In genomic region chr12:76698316-76698715, GRCh38 we compare ENCODE assay signal across 28 cellular contexts.
DNase-seq lines count a peak whose midpoint lies in the region; ATAC-seq and TF ChIP-seq lines count a peak whose summit lies in the region.
"Had no signal": no experiment of that assay in that cellular context is flagged by ENCODE, and none has a peak within 500 bp of the region (broad histone marks: within the 10 kb centered on the region; RNA-seq: fewer than 3 reads in every experiment).

No MANE protein-coding gene starts in this region.

- H3K36me3 ChIP-seq in neural progenitor cell, result no peaks in the 10 kb centered on the region
- H3K36me3 ChIP-seq in colonic mucosa, result no peaks in the 10 kb centered on the region
- H3K36me3 ChIP-seq: esophagus squamous epithelium, lower lobe of right lung, suprapubic skin, upper lobe of left lung had no signal

- H3K4me1 ChIP-seq in neural progenitor cell (peaks cover 39% of the 10 kb centered on the region), colonic mucosa (no peaks in the 10 kb centered on the region)
- H3K4me1 ChIP-seq: esophagus squamous epithelium, lower lobe of right lung, suprapubic skin, upper lobe of left lung had no signal

- no peak overlapping the region for H3K4me3 Mint-ChIP-seq in neural progenitor cell
- no peak overlapping the region for H3K4me3 Mint-ChIP-seq in activated naive CD8-positive, alpha-beta T cell treated with anti-CD3 and anti-CD28 coated beads for 36 hours
- H3K4me3 Mint-ChIP-seq: activated CD4-positive, alpha-beta T cell treated with anti-CD3 and anti-CD28 coated beads for 36 hours; activated CD8-positive, alpha-beta T cell treated with anti-CD3 and anti-CD28 coated beads, Interleukin-2, amount 10 ng/mL, durations not matched to agents 7 days and 5 days; dendritic cell treated with granulocyte-macrophage colony-stimulating factor and Interleukin-4, amounts not matched to agents 40 ng/mL and 50 ng/mL, for 4 days; naive thymus-derived CD8-positive, alpha-beta T cell had no signal

- no peak overlapping the region for H3K27ac Mint-ChIP-seq in neural progenitor cell
- H3K27ac Mint-ChIP-seq in activated naive CD8-positive, alpha-beta T cell treated with anti-CD3 and anti-CD28 coated beads for 36 hours, result no peak overlapping the region
- H3K27ac Mint-ChIP-seq: activated CD4-positive, alpha-beta T cell treated with anti-CD3 and anti-CD28 coated beads for 36 hours; activated CD8-positive, alpha-beta T cell treated with anti-CD3 and anti-CD28 coated beads, Interleukin-2, amount 10 ng/mL, durations not matched to agents 7 days and 5 days; activated T-helper 2 cell treated with anti-CD3 and anti-CD28 coated beads, Interferon-gamma antibody, Interleukin-2, Interleukin-4, amounts not matched to agents 10 μg/mL and 5 μg/mL and 100 μg/mL, durations not matched to agents 14 hours and 24 hours and 36 hours; dendritic cell treated with granulocyte-macrophage colony-stimulating factor and Interleukin-4, amounts not matched to agents 40 ng/mL and 50 ng/mL, for 4 days; naive thymus-derived CD8-positive, alpha-beta T cell had no signal

- intact Hi-C loops in colonic mucosa (cut with DNase I), result no loop called here

- peak; percentile 22 for DNase-seq in ELR (ENCODE audit: low read depth)
- peak; percentile 38 for DNase-seq in epithelial cell of esophagus (ENCODE audit: low read depth)
- DNase-seq in neural progenitor cell (ENCODE audit: low spot score), result no peak
- no peak for DNase-seq in DMS153 (lab: John Stamatoyannopoulos, UW)
- DNase-seq in colonic mucosa, result no peak
- no peak for DNase-seq in activated naive CD8-positive, alpha-beta T cell treated with anti-CD3 and anti-CD28 coated beads for 36 hours
- DNase-seq: activated CD4-positive, alpha-beta T cell treated with anti-CD3 and anti-CD28 coated beads for 36 hours; activated CD8-positive, alpha-beta T cell treated with anti-CD3 and anti-CD28 coated beads, Interleukin-2, amount 10 ng/mL, durations not matched to agents 7 days and 5 days; central memory CD4-positive, alpha-beta T cell; DMS79 treated with DMSO at 0.1 percent for 48 hours; esophagus squamous epithelium; HCEC 1CT; lower lobe of right lung; naive thymus-derived CD8-positive, alpha-beta T cell; NCI-H1092 treated with DMSO at 0.1 percent for 48 hours; NCI-H1694 treated with DMSO at 0.1 percent for 48 hours; retina; small intestine; stimulated activated naive CD4-positive, alpha-beta T cell; T1000; upper lobe of left lung had no signal

- H3K4me2 ChIP-seq in neural progenitor cell, result peak overlapping the region; percentile 61

- H3K36me3 Mint-ChIP-seq in neural progenitor cell, result peaks cover 2% of the 10 kb centered on the region
- no peaks in the 10 kb centered on the region for H3K36me3 Mint-ChIP-seq in activated naive CD8-positive, alpha-beta T cell treated with anti-CD3 and anti-CD28 coated beads for 36 hours
- H3K36me3 Mint-ChIP-seq: activated naive CD4-positive, alpha-beta T cell treated with anti-CD3 and anti-CD28 coated beads, Interleukin-2, amount 50 U/mL, for 72 hours; naive thymus-derived CD8-positive, alpha-beta T cell had no signal

- H4K20me1 ChIP-seq in neural progenitor cell (ENCODE audit: low read depth), result no peaks in the 10 kb centered on the region

- H2AFZ ChIP-seq in neural progenitor cell (replicated peaks), result peak overlapping the region; percentile 82

- no peaks in the 10 kb centered on the region for H3K79me2 ChIP-seq in neural progenitor cell (ENCODE audit: low read depth)

- H3K27ac ChIP-seq in neural progenitor cell, result no peak overlapping the region
- no peak overlapping the region for H3K27ac ChIP-seq in colonic mucosa
- H3K27ac ChIP-seq: esophagus squamous epithelium, lower lobe of right lung, suprapubic skin, upper lobe of left lung, VCaP had no signal

- no peaks in the 10 kb centered on the region for H3K9me3 Mint-ChIP-seq in neural progenitor cell
- no peaks in the 10 kb centered on the region for H3K9me3 Mint-ChIP-seq in activated naive CD8-positive, alpha-beta T cell treated with anti-CD3 and anti-CD28 coated beads for 36 hours
- H3K9me3 Mint-ChIP-seq: activated naive CD4-positive, alpha-beta T cell treated with anti-CD3 and anti-CD28 coated beads, Interleukin-2, amount 50 U/mL, for 72 hours; activated T-helper 2 cell treated with anti-CD3 and anti-CD28 coated beads, Interferon-gamma antibody, Interleukin-2, Interleukin-4, amounts not matched to agents 10 μg/mL and 5 μg/mL and 100 μg/mL, durations not matched to agents 14 hours and 24 hours and 36 hours; dendritic cell treated with granulocyte-macrophage colony-stimulating factor and Interleukin-4, amounts not matched to agents 40 ng/mL and 50 ng/mL, for 4 days; naive thymus-derived CD8-positive, alpha-beta T cell had no signal

- no peak overlapping the region for H3K4me3 ChIP-seq in epithelial cell of esophagus (ENCODE audit: low read length)
- peak overlapping the region; percentile 3 for H3K4me3 ChIP-seq in neural progenitor cell
- no peak overlapping the region for H3K4me3 ChIP-seq in colonic mucosa
- H3K4me3 ChIP-seq: esophagus squamous epithelium, lower lobe of right lung, suprapubic skin, upper lobe of left lung had no signal

- peaks cover 19% of the 10 kb centered on the region for H3F3A ChIP-seq in neural progenitor cell (ENCODE audit: low read depth)

- ATAC-seq in SK-N-SH treated with all-trans-retinoic acid at 6 μM for 48 hours (peak; percentile 41), HG02798 (IDR thresholded peaks at IDR 0.05; ENCODE audit: poor library complexity, unreplicated experiment) (no peak)
- ATAC-seq: activated CD4-positive, alpha-beta T cell treated with anti-CD3 and anti-CD28 coated beads for 36 hours; activated CD8-positive, alpha-beta T cell treated with anti-CD3 and anti-CD28 coated beads, Interleukin-2, amount 10 ng/mL, durations not matched to agents 7 days and 5 days; activated naive CD4-positive, alpha-beta T cell treated with anti-CD3 and anti-CD28 coated beads, Interleukin-2, amount 50 U/mL, for 72 hours; lower lobe of right lung; naive thymus-derived CD8-positive, alpha-beta T cell had no signal

- H3K27me3 ChIP-seq in neural progenitor cell (no peaks in the 10 kb centered on the region), colonic mucosa (no peaks in the 10 kb centered on the region)
- H3K27me3 ChIP-seq: esophagus squamous epithelium, suprapubic skin, upper lobe of left lung had no signal

- TF ChIP-seq CTCF in epithelial cell of esophagus (IDR thresholded peaks at IDR 0.05; ENCODE audit: insufficient read depth, low read depth, low read length, missing control alignments) (no peak), neural progenitor cell (IDR thresholded peaks at IDR 0.05) (no peak), colonic mucosa (IDR thresholded peaks at IDR 0.05) (no peak)

- H3K9me3 ChIP-seq in neural progenitor cell (ENCODE audit: low read depth), result no peaks in the 10 kb centered on the region
- H3K9me3 ChIP-seq in colonic mucosa, result no peaks in the 10 kb centered on the region
- H3K9me3 ChIP-seq: esophagus squamous epithelium, lower lobe of right lung, suprapubic skin, upper lobe of left lung had no signal

- peaks cover 40% of the 10 kb centered on the region for H3K4me1 Mint-ChIP-seq in neural progenitor cell
- H3K4me1 Mint-ChIP-seq in activated naive CD8-positive, alpha-beta T cell treated with anti-CD3 and anti-CD28 coated beads for 36 hours, result no peaks in the 10 kb centered on the region
- H3K4me1 Mint-ChIP-seq: activated CD4-positive, alpha-beta T cell treated with anti-CD3 and anti-CD28 coated beads for 36 hours; naive thymus-derived CD8-positive, alpha-beta T cell had no signal

- H3K9ac ChIP-seq in neural progenitor cell, result no peak overlapping the region
- no peak overlapping the region for H3K9ac ChIP-seq in colonic mucosa (ENCODE audit: low read depth in 2 of 2, low read length in 2 of 2)

- H3K27me3 Mint-ChIP-seq in neural progenitor cell (ENCODE audit: insufficient read depth, low read depth), result no peaks in the 10 kb centered on the region
- peaks cover 3% of the 10 kb centered on the region for H3K27me3 Mint-ChIP-seq in activated naive CD8-positive, alpha-beta T cell treated with anti-CD3 and anti-CD28 coated beads for 36 hours
- H3K27me3 Mint-ChIP-seq: dendritic cell treated with granulocyte-macrophage colony-stimulating factor and Interleukin-4, amounts not matched to agents 40 ng/mL and 50 ng/mL, for 4 days had no signal

TF ChIP-seq in SK-N-SH treated with all-trans-retinoic acid at 6 μM for 48 hours, 23 proteins besides CTCF, POLR2A, EP300 and RAD21 (continues in another document):
- TF ChIP-seq ZFP30 (CRISPR knock-in tag; IDR thresholded peaks at IDR 0.05) (no peak), TOX (CRISPR knock-in tag; IDR thresholded peaks at IDR 0.05; ENCODE audit: borderline replicate concordance) (no peak), ARNTL (CRISPR knock-in tag; IDR thresholded peaks at IDR 0.05; ENCODE audit: borderline replicate concordance, low read depth) (no peak), POU6F1 (CRISPR knock-in tag; IDR thresholded peaks at IDR 0.05; ENCODE audit: borderline replicate concordance, low read depth) (no peak), GLIS3 (CRISPR knock-in tag; IDR thresholded peaks at IDR 0.05) (no peak), TCF4 (CRISPR knock-in tag; IDR thresholded peaks at IDR 0.05; ENCODE audit: borderline replicate concordance) (no peak), OSR1 (CRISPR knock-in tag; IDR thresholded peaks at IDR 0.05) (no peak), ESRRG (CRISPR knock-in tag; IDR thresholded peaks at IDR 0.05) (no peak), ZNF8 (CRISPR knock-in tag; IDR thresholded peaks at IDR 0.05) (no peak)

Comparison
In these comparisons a context has a peak if more than half of its experiments do, and no peak if none do; other contexts are left out.
1. DNase-seq: peak in ELR (single experiment) and epithelial cell of esophagus (single experiment); none in neural progenitor cell (single experiment), DMS153 (single experiment), colonic mucosa (single experiment) and activated naive CD8-positive, alpha-beta T cell treated with anti-CD3 and anti-CD28 coated beads for 36 hours (single experiment).